8 cellular contexts compared by ENCODE assay signal in genomic region chr21:29018540-29018939, GRCh38. TPM values are rescaled to one million over a fixed set of nuclear protein-coding genes. Genes with fewer than 3 reads are reported as not detected.
A peak's percentile ranks its signal among the peaks of the same experiment; 100 is the strongest.
DNase-seq lines count a peak whose midpoint lies in the region; ATAC-seq and TF ChIP-seq lines count a peak whose summit lies in the region.

No MANE protein-coding gene starts in this region.

- 8 to 14% methylated on average over 12 of the region's 12 CpGs for WGBS in body of pancreas, 2 donors
- WGBS in lower leg skin, 2 donors = 6 to 23% methylated on average over 12 of the region's 12 CpGs
- 10% methylated on average over 12 of the region's 12 CpGs for WGBS in urinary bladder

- in situ Hi-C loops in ACHN (cut with HindIII; ENCODE audit: low pct_ligation_motif_present, low pct_unique_long_range_greater_than_20kb, low sequenced_read_pairs) = no loop called here

- H3K36me3 ChIP-seq in body of pancreas (replicated peaks in 1 of 2; ENCODE audit: insufficient read depth in 1 of 2, low read depth in 2 of 2) (no peaks in the 10 kb centered on the region), urinary bladder (ENCODE audit: insufficient read depth) (no peaks in the 10 kb centered on the region)

- no peaks in the 10 kb centered on the region for H3K27me3 ChIP-seq in body of pancreas

- H3K27ac ChIP-seq in body of pancreas (peak overlapping the region; percentile 45 to 82 (median 79)), urinary bladder (ENCODE audit: low read depth) (no peak overlapping the region)

- intact Hi-C loops in body of pancreas (cut with DNase I) = no loop called here
- intact Hi-C loops in lower leg skin (cut with DNase I; ENCODE audit: low total_unique reads) = no loop called here

- no peaks in the 10 kb centered on the region for H3K9me3 ChIP-seq in body of pancreas

- ATAC-seq in GM19328 (IDR thresholded peaks at IDR 0.05; ENCODE audit: unreplicated experiment) (peak; percentile 18), body of pancreas (peak; percentile 27)

- DNase-seq in ACHN (peak; percentile 15), body of pancreas (no peak), lower leg skin (ENCODE audit: low spot score in 2 of 2) (no peak), NCI-H2081 treated with DMSO at 0.1 percent for 48 hours (lab: John Stamatoyannopoulos, UW) (no peak)
- DNase-seq in Jurkat, Clone E6-1 (ENCODE audit: low read depth, low spot score) = no peak
- DNase-seq in stimulated activated naive CD4-positive, alpha-beta T cell (lab: John Stamatoyannopoulos, UW) = no peak

- H3K4me1 ChIP-seq in body of pancreas (peaks cover 20% of the 10 kb centered on the region), urinary bladder (ENCODE audit: insufficient read depth) (no peaks in the 10 kb centered on the region)

- no peak for TF ChIP-seq CTCF in body of pancreas (IDR thresholded peaks at IDR 0.05)
- no peak for TF ChIP-seq CTCF in lower leg skin (IDR thresholded peaks at IDR 0.05)

- TF ChIP-seq POLR2A in body of pancreas (IDR thresholded peaks at IDR 0.05) (no peak), lower leg skin (IDR thresholded peaks at IDR 0.05) (no peak)

- H3K4me3 ChIP-seq in Jurkat, Clone E6-1 (ENCODE audit: low read length) = peak overlapping the region; percentile 86
- H3K4me3 ChIP-seq in body of pancreas (peak overlapping the region; percentile 97), lower leg skin (ENCODE audit: low read depth, poor library complexity, severe bottlenecking) (peak overlapping the region; percentile 93), urinary bladder (ENCODE audit: low read depth, low read length) (peak overlapping the region; percentile 66)

RNA-seq across cellular contexts. Expression of gene RWDD2B, which starts 0.6 kb away (rescaled TPM):
- 22.1 TPM for polyA plus RNA-seq in Jurkat, Clone E6-1 (2012; ENCODE audit: insufficient read depth, insufficient read length)
- total RNA-seq in body of pancreas = 10 to 100 TPM in 1 of 2 donors, 1 to 10 TPM in 1; 4.3 to 13.5 TPM
- 10 to 100 TPM in 1 of 4 donors, 1 to 10 TPM in 3; 5.4 to 11.7 (median 8.1) TPM for total RNA-seq in lower leg skin
- 17.9 TPM for total RNA-seq in urinary bladder
- polyA plus RNA-seq in urinary bladder = 17.2 TPM

RNA-seq across cellular contexts. Expression of gene USP16, which starts 5.9 kb away (rescaled TPM):
- polyA plus RNA-seq in Jurkat, Clone E6-1 (2012; ENCODE audit: insufficient read depth, insufficient read length) = 14.9 TPM
- total RNA-seq in body of pancreas (10 to 100 TPM; 17.5 to 24.1 TPM), lower leg skin (10 to 100 TPM; 21.3 to 25.8 (median 23.4) TPM), urinary bladder (55.3 TPM)
- polyA plus RNA-seq in urinary bladder = 29.6 TPM

RNA-seq across cellular contexts. Expression of gene LTN1, which starts 25.9 kb away (rescaled TPM):
- 10.5 TPM for polyA plus RNA-seq in Jurkat, Clone E6-1 (2012; ENCODE audit: insufficient read depth, insufficient read length)
- total RNA-seq in body of pancreas (10 to 100 TPM; 15.2 to 20.0 TPM), lower leg skin (10 to 100 TPM; 19.0 to 21.4 (median 20.9) TPM), urinary bladder (67.8 TPM)
- polyA plus RNA-seq in urinary bladder = 9.5 TPM

RNA-seq across cellular contexts. Expression of gene CCT8, which starts 54.9 kb away (rescaled TPM):
- 457 TPM for polyA plus RNA-seq in Jurkat, Clone E6-1 (2012; ENCODE audit: insufficient read depth, insufficient read length)
- total RNA-seq in body of pancreas = 10 to 100 TPM; 46.1 to 73.4 TPM
- total RNA-seq in lower leg skin = 100 to 1,000 TPM in 1 of 4 donors, 10 to 100 TPM in 3; 73.7 to 114 (median 85.1) TPM
- 134 TPM for total RNA-seq in urinary bladder
- 95.4 TPM for polyA plus RNA-seq in urinary bladder
